Comparison of ENCODE assay signal across 15 cellular contexts in the genomic region with DNA sequence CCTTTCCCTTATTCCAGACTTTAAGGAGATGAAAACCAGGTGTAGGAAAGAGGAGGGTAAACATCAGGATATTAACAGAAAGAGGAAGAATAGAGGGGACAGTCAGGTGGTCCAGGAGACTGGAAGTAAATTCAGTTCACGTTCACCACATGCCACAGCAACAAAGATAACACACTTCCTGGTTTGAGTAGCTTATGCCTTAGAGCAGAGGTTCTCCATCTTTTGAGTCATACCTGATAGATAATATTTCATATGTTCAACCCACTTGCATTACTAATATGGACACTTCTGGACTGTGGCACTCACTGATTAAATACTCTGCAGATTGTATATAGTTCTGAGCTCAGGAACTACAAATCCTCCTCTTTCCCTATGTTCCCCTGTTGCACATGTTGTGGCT.
DNase-seq lines count a peak whose midpoint lies in the region; ATAC-seq and TF ChIP-seq lines count a peak whose summit lies in the region.
"Had no signal": no experiment of that assay in that cellular context is flagged by ENCODE, and none has a peak within 500 bp of the region (broad histone marks: within the 10 kb centered on the region; RNA-seq: fewer than 3 reads in every experiment).

No MANE protein-coding gene starts in this region.

- H3K4me2 ChIP-seq in SU-DHL-6 (ENCODE audit: low read depth, low read length, poor library complexity, severe bottlenecking) = peak overlapping the region; percentile 54

- H3K4me3 ChIP-seq in SU-DHL-6 (ENCODE audit: insufficient read depth, low read length, poor library complexity, severe bottlenecking) = peak overlapping the region; percentile 15
- H3K4me3 ChIP-seq: SJSA1, thyroid gland had no signal

- no peaks in the 10 kb centered on the region for H3K36me3 Mint-ChIP-seq in activated T-cell treated with anti-CD3 and anti-CD28 coated beads, Interleukin-2, amount 50 U/mL, for 4 hours (ENCODE audit: insufficient read depth)
- no peaks in the 10 kb centered on the region for H3K36me3 Mint-ChIP-seq in stimulated activated memory B cell treated with anti-CD40 and anti-IgM and Interleukin-4, amounts not matched to agents 10 μg/mL and 1 μg/mL and 100 μg/mL, for 72 hours

- no peaks in the 10 kb centered on the region for H3K79me2 ChIP-seq in SU-DHL-6 (ENCODE audit: insufficient read depth, low read length)

- peak overlapping the region; percentile 90 for H3K27ac ChIP-seq in SU-DHL-6 (ENCODE audit: low read depth, low read length)
- H3K27ac ChIP-seq: SJSA1, thyroid gland had no signal

- peaks cover 3% of the 10 kb centered on the region for H3K9me3 Mint-ChIP-seq in activated T-cell treated with anti-CD3 and anti-CD28 coated beads, Interleukin-2, amount 50 U/mL, for 4 hours
- H3K9me3 Mint-ChIP-seq in stimulated activated memory B cell treated with anti-CD40 and anti-IgM and Interleukin-4, amounts not matched to agents 10 μg/mL and 1 μg/mL and 100 μg/mL, for 72 hours = peaks cover 3% of the 10 kb centered on the region

- H3K9me2 ChIP-seq in SU-DHL-6 (replicated peaks; ENCODE audit: insufficient read depth, low read length) = no peaks in the 10 kb centered on the region

- peak overlapping the region; percentile 41; the same call in 1 of the 2 replicates for H3K9ac ChIP-seq in SU-DHL-6 (ENCODE audit: low read length)

- no peak overlapping the region for H3K4me3 Mint-ChIP-seq in activated T-cell treated with anti-CD3 and anti-CD28 coated beads, Interleukin-2, amount 50 U/mL, for 4 hours
- H3K4me3 Mint-ChIP-seq in stimulated activated memory B cell treated with anti-CD40 and anti-IgM and Interleukin-4, amounts not matched to agents 10 μg/mL and 1 μg/mL and 100 μg/mL, for 72 hours = no peak overlapping the region

- H3K27me3 Mint-ChIP-seq in activated T-cell treated with anti-CD3 and anti-CD28 coated beads, Interleukin-2, amount 50 U/mL, for 4 hours (ENCODE audit: low read depth) = no peaks in the 10 kb centered on the region
- no peaks in the 10 kb centered on the region for H3K27me3 Mint-ChIP-seq in stimulated activated memory B cell treated with anti-CD40 and anti-IgM and Interleukin-4, amounts not matched to agents 10 μg/mL and 1 μg/mL and 100 μg/mL, for 72 hours

- peak overlapping the region; percentile 92 for H2AFZ ChIP-seq in SU-DHL-6 (ENCODE audit: low read depth, low read length, severe bottlenecking)

- peaks cover 12% of the 10 kb centered on the region; the same call in 1 of the 2 replicates for H3F3A ChIP-seq in SU-DHL-6 (ENCODE audit: insufficient read depth)

- H3K27me3 ChIP-seq in SU-DHL-6 (ENCODE audit: low read length) = no peaks in the 10 kb centered on the region
- H3K27me3 ChIP-seq: SJSA1, thyroid gland had no signal

- peak; percentile 9 to 28 for ATAC-seq in activated T-cell treated with anti-CD3 and anti-CD28 coated beads, Interleukin-2, amount 50 U/mL, for 4 hours
- ATAC-seq in HG03442 (IDR thresholded peaks at IDR 0.05; ENCODE audit: unreplicated experiment) = peak; percentile 63
- ATAC-seq in stimulated activated memory B cell treated with anti-CD40 and anti-IgM and Interleukin-4, amounts not matched to agents 10 μg/mL and 1 μg/mL and 100 μg/mL, for 72 hours = peak; percentile 67

- H3K36me3 ChIP-seq in SU-DHL-6 (ENCODE audit: low read length) = no peaks in the 10 kb centered on the region
- H3K36me3 ChIP-seq: SJSA1, thyroid gland had no signal

- no peaks in the 10 kb centered on the region for H3K9me3 ChIP-seq in SU-DHL-6 (ENCODE audit: insufficient read depth, low read length)
- H3K9me3 ChIP-seq: thyroid gland had no signal

- peak overlapping the region; percentile 49 for H3K27ac Mint-ChIP-seq in stimulated activated memory B cell treated with anti-CD40 and anti-IgM and Interleukin-4, amounts not matched to agents 10 μg/mL and 1 μg/mL and 100 μg/mL, for 72 hours

- no peak for TF ChIP-seq CTCF in SU-DHL-6 (IDR thresholded peaks at IDR 0.05; ENCODE audit: insufficient read depth, low read length, poor library complexity, severe bottlenecking)

- peaks cover 39% of the 10 kb centered on the region for H3K4me1 Mint-ChIP-seq in activated T-cell treated with anti-CD3 and anti-CD28 coated beads, Interleukin-2, amount 50 U/mL, for 4 hours (ENCODE audit: low read depth)
- peaks cover 29% of the 10 kb centered on the region for H3K4me1 Mint-ChIP-seq in stimulated activated memory B cell treated with anti-CD40 and anti-IgM and Interleukin-4, amounts not matched to agents 10 μg/mL and 1 μg/mL and 100 μg/mL, for 72 hours

- H4K20me1 ChIP-seq in SU-DHL-6 (ENCODE audit: low read depth, low read length) = no peaks in the 10 kb centered on the region

- DNase-seq in activated T-cell treated with anti-CD3 and anti-CD28 coated beads, Interleukin-2, amount 50 U/mL, for 4 hours = no peak
- DNase-seq in activated T-cell treated with anti-CD3 and anti-CD28 coated beads for 4 hours (no peak), middle frontal gyrus (ENCODE audit: extremely low spot score, low spot score) (no peak), GDM1 (lab: John Stamatoyannopoulos, UW) (no peak), Kasumi-1 (lab: John Stamatoyannopoulos, UW) (no peak)
- DNase-seq: ACHN, KG1, NCI-H2029 treated with DMSO at 0.1 percent for 48 hours, NCI-H774, posterior cingulate gyrus, thyroid gland had no signal
